ENCODE assay signal across 19 cellular contexts in genomic region chr7:156732091-156732621, GRCh38.
DNase-seq lines count a peak whose midpoint lies in the region; ATAC-seq and TF ChIP-seq lines count a peak whose summit lies in the region.
"Had no signal": no experiment of that assay in that cellular context is flagged by ENCODE, and none has a peak within 500 bp of the region (broad histone marks: within the 10 kb centered on the region; RNA-seq: fewer than 3 reads in every experiment).

No MANE protein-coding gene starts in this region.

- no peak for ATAC-seq in GM19023 (IDR thresholded peaks at IDR 0.05; ENCODE audit: unreplicated experiment)
- ATAC-seq in HG03378 (IDR thresholded peaks at IDR 0.05; ENCODE audit: unreplicated experiment): no peak

- H2BK5ac ChIP-seq in trophoblast cell (ENCODE audit: low read depth, low read length, poor library complexity): no peak overlapping the region

- no peak overlapping the region for H3K23ac ChIP-seq in trophoblast cell (ENCODE audit: low read length)

- H2AFZ ChIP-seq in trophoblast cell (ENCODE audit: insufficient read depth, low read length, poor library complexity): no peak overlapping the region

- no peaks in the 10 kb centered on the region for H3K79me1 ChIP-seq in trophoblast cell (ENCODE audit: low read length)

- H3K9ac ChIP-seq in trophoblast cell (ENCODE audit: low read length): no peak overlapping the region

- no peaks in the 10 kb centered on the region for H3K27me3 ChIP-seq in trophoblast cell (ENCODE audit: insufficient read depth, low read length)
- H3K27me3 ChIP-seq: BE2C, MG63, SJCRH30 had no signal

- H3K18ac ChIP-seq in trophoblast cell (ENCODE audit: low read length): no peak overlapping the region

- no peak overlapping the region for H4K91ac ChIP-seq in trophoblast cell (ENCODE audit: low read depth, low read length)

- H3K4me2 ChIP-seq in trophoblast cell (ENCODE audit: low read length): no peak overlapping the region

- H3K36me3 Mint-ChIP-seq in activated T-helper 1 cell treated with anti-CD3 and anti-CD28 coated beads, Interleukin-12 subunit alpha, Interleukin-12 subunit beta, Interleukin-2, Interleukin-4 antibody, amounts not matched to agents 30 ng/mL and 10 ng/mL and 1 ng/mL, durations not matched to agents 14 hours and 24 hours and 36 hours (ENCODE audit: low read depth): peaks cover 43% of the 10 kb centered on the region

- H4K8ac ChIP-seq in trophoblast cell (ENCODE audit: low read depth, low read length): no peak overlapping the region

- H4K12ac ChIP-seq in trophoblast cell (ENCODE audit: low read depth, low read length): no peak overlapping the region

- H3K4me3 Mint-ChIP-seq in activated T-helper 1 cell treated with anti-CD3 and anti-CD28 coated beads, Interleukin-12 subunit alpha, Interleukin-12 subunit beta, Interleukin-2, Interleukin-4 antibody, amounts not matched to agents 30 ng/mL and 10 ng/mL and 1 ng/mL, durations not matched to agents 14 hours and 24 hours and 36 hours: no peak overlapping the region
- H3K4me3 Mint-ChIP-seq: CD4-positive, CD25-positive, alpha-beta regulatory T cell; H9 had no signal

- in situ Hi-C loops in astrocyte of the spinal cord (cut with HindIII; ENCODE audit: low sequenced_read_pairs): no loop called here

- H3K4me1 Mint-ChIP-seq in activated T-helper 1 cell treated with anti-CD3 and anti-CD28 coated beads, Interleukin-12 subunit alpha, Interleukin-12 subunit beta, Interleukin-2, Interleukin-4 antibody, amounts not matched to agents 30 ng/mL and 10 ng/mL and 1 ng/mL, durations not matched to agents 14 hours and 24 hours and 36 hours (ENCODE audit: low read depth): no peaks in the 10 kb centered on the region
- H3K4me1 Mint-ChIP-seq: H9 had no signal

- H3K27ac ChIP-seq in trophoblast cell (ENCODE audit: low read depth, low read length): no peak overlapping the region
- H3K27ac ChIP-seq: SJCRH30 had no signal

- TF ChIP-seq CTCF in astrocyte of the spinal cord (IDR thresholded peaks at IDR 0.05; ENCODE audit: low read depth, low read length): no peak
- no peak for TF ChIP-seq CTCF in fibroblast of pulmonary artery (IDR thresholded peaks at IDR 0.05; ENCODE audit: low read length, missing control alignments)

- no peak overlapping the region for H3K4ac ChIP-seq in trophoblast cell (ENCODE audit: low read depth, low read length)

- H3K27ac Mint-ChIP-seq in activated T-helper 1 cell treated with anti-CD3 and anti-CD28 coated beads, Interleukin-12 subunit alpha, Interleukin-12 subunit beta, Interleukin-2, Interleukin-4 antibody, amounts not matched to agents 30 ng/mL and 10 ng/mL and 1 ng/mL, durations not matched to agents 14 hours and 24 hours and 36 hours: no peak overlapping the region
- H3K27ac Mint-ChIP-seq: CD4-positive, CD25-positive, alpha-beta regulatory T cell had no signal

- no peaks in the 10 kb centered on the region for H3K36me3 ChIP-seq in trophoblast cell (ENCODE audit: control insufficient read depth in 1 of 2, insufficient read depth in 2 of 2, low read length in 2 of 2)

- no peak overlapping the region for H3K14ac ChIP-seq in trophoblast cell (ENCODE audit: low read length)

- H3K4me1 ChIP-seq in trophoblast cell (ENCODE audit: control insufficient read depth in 1 of 2, insufficient read depth in 2 of 2, low read length in 2 of 2): no peaks in the 10 kb centered on the region
- H3K4me1 ChIP-seq: BE2C, SJCRH30 had no signal

- no peak overlapping the region for H2AK5ac ChIP-seq in trophoblast cell (ENCODE audit: low read length)

- H2BK120ac ChIP-seq in trophoblast cell (ENCODE audit: insufficient read depth, low read length, poor library complexity): no peak overlapping the region

- DNase-seq in GM03348 (ENCODE audit: low spot score) (peak; percentile 6), astrocyte of the spinal cord (ENCODE audit: low read depth, low spot score) (peak; percentile 35), fibroblast of pulmonary artery (ENCODE audit: low read depth) (peak; percentile 16), trophoblast cell (peak; percentile 21 to 36), NOMO-1 treated with dmso at 0.1 percent for 144 hours (lab: John Stamatoyannopoulos, UW; ENCODE audit: unreplicated experiment) (no peak)
- no peak for DNase-seq in activated T-helper 1 cell treated with anti-CD3 and anti-CD28 coated beads, Interleukin-12 subunit alpha, Interleukin-12 subunit beta, Interleukin-2, Interleukin-4 antibody, amounts not matched to agents 30 ng/mL and 10 ng/mL and 1 ng/mL, durations not matched to agents 14 hours and 24 hours and 36 hours (ENCODE audit: low spot score)
- DNase-seq: BE2C; CD4-positive, CD25-positive, alpha-beta regulatory T cell; DMS153; H9; Kasumi-1; MG63; NCI-H1048; NCI-H1436; NCI-H1930; NCI-H526; SJCRH30 had no signal

- no peak overlapping the region for H2BK12ac ChIP-seq in trophoblast cell (ENCODE audit: low read length)

- H3K27me3 Mint-ChIP-seq in activated T-helper 1 cell treated with anti-CD3 and anti-CD28 coated beads, Interleukin-12 subunit alpha, Interleukin-12 subunit beta, Interleukin-2, Interleukin-4 antibody, amounts not matched to agents 30 ng/mL and 10 ng/mL and 1 ng/mL, durations not matched to agents 14 hours and 24 hours and 36 hours (ENCODE audit: insufficient read depth): no peaks in the 10 kb centered on the region

- H3K79me2 ChIP-seq in trophoblast cell (ENCODE audit: control insufficient read depth, insufficient read depth, low read length, poor library complexity): no peaks in the 10 kb centered on the region

- intact Hi-C loops in activated T-helper 1 cell treated with anti-CD3 and anti-CD28 coated beads, Interleukin-12 subunit alpha, Interleukin-12 subunit beta, Interleukin-2, Interleukin-4 antibody, amounts not matched to agents 30 ng/mL and 10 ng/mL and 1 ng/mL, durations not matched to agents 14 hours and 24 hours and 36 hours (cut with micrococcal nuclease): no loop called here

- no peak overlapping the region for H3K4me3 ChIP-seq in astrocyte of the spinal cord (ENCODE audit: low read depth, low read length)
- H3K4me3 ChIP-seq in fibroblast of pulmonary artery (replicated peaks; ENCODE audit: low read depth, low read length): no peak overlapping the region
- H3K4me3 ChIP-seq in trophoblast cell (ENCODE audit: low read depth, low read length): no peak overlapping the region
- H3K4me3 ChIP-seq: MG63, SJCRH30 had no signal

- peaks cover 23% of the 10 kb centered on the region for H3K9me3 Mint-ChIP-seq in activated T-helper 1 cell treated with anti-CD3 and anti-CD28 coated beads, Interleukin-12 subunit alpha, Interleukin-12 subunit beta, Interleukin-2, Interleukin-4 antibody, amounts not matched to agents 30 ng/mL and 10 ng/mL and 1 ng/mL, durations not matched to agents 14 hours and 24 hours and 36 hours

- no peaks in the 10 kb centered on the region for H3K9me3 ChIP-seq in trophoblast cell (ENCODE audit: insufficient read depth, low read depth, low read length)
- H3K9me3 ChIP-seq: BE2C had no signal

- no CpG with 5 or more reads among the region's 4 CpGs for WGBS in trophoblast cell (ENCODE audit: extremely low coverage, insufficient coverage, insufficient read length)

Comparison
In these comparisons a context has a peak if more than half of its experiments do, and no peak if none do; other contexts are left out.
1. DNase-seq: peak in GM03348 (single experiment), astrocyte of the spinal cord (single experiment), fibroblast of pulmonary artery (single experiment) and trophoblast cell (2 of 2); none in activated T-helper 1 cell treated with anti-CD3 and anti-CD28 coated beads, Interleukin-12 subunit alpha, Interleukin-12 subunit beta, Interleukin-2, Interleukin-4 antibody, amounts not matched to agents 30 ng/mL and 10 ng/mL and 1 ng/mL, durations not matched to agents 14 hours and 24 hours and 36 hours (single experiment) and NOMO-1 treated with dmso at 0.1 percent for 144 hours (single experiment).